Comparison of ENCODE assay signal across 7 cellular contexts in genomic region chr3:33131328-33132018, GRCh38. TPM values are rescaled to one million over a fixed set of nuclear protein-coding genes. Genes with fewer than 3 reads are reported as not detected.
DNase-seq lines count a peak whose midpoint lies in the region; ATAC-seq and TF ChIP-seq lines count a peak whose summit lies in the region.

No MANE protein-coding gene starts in this region.

- H3K27me3 ChIP-seq in hepatocyte: no peaks in the 10 kb centered on the region
- H3K27me3 ChIP-seq in sigmoid colon: no peaks in the 10 kb centered on the region

- POLR2A ChIA-PET in OCI-LY7 (lab: Charles Lee): interaction anchor here (0.8 to 1.1 kb wide), 3 partner anchors 11 to 33 kb away, joined by 3 to 4 read pairs (median 3); no protein-coding TSS in a partner anchor

- H3K36me3 ChIP-seq in OCI-LY7 (ENCODE audit: insufficient read depth, low read length) (peaks cover 50% of the 10 kb centered on the region), hepatocyte (replicated peaks; ENCODE audit: insufficient read depth, low read depth) (no peaks in the 10 kb centered on the region), sigmoid colon (peaks cover 11 to 92% (median 41%) of the 10 kb centered on the region in 4 donors)

- H3K9me2 ChIP-seq in OCI-LY7 (ENCODE audit: insufficient read depth, low read length) (no peaks in the 10 kb centered on the region), hepatocyte (replicated peaks; ENCODE audit: insufficient read depth) (no peaks in the 10 kb centered on the region)

- CTCF ChIA-PET in OCI-LY7 (lab: Charles Lee; ENCODE audit: unreplicated experiment): interaction anchor here (0.6 to 1.3 kb wide), 5 partner anchors 16 to 656 kb away, joined by 3 to 4 read pairs (median 3); no protein-coding TSS in a partner anchor

- TF ChIP-seq EP300 in sigmoid colon (IDR thresholded peaks at IDR 0.05): no peak

- H2AFZ ChIP-seq in OCI-LY7 (ENCODE audit: low read length) (no peak overlapping the region), hepatocyte (no peak overlapping the region)

- H3K27ac ChIP-seq in OCI-LY7 (ENCODE audit: low read depth, low read length, poor library complexity, severe bottlenecking): no peak overlapping the region
- no peak overlapping the region for H3K27ac ChIP-seq in hepatocyte
- no peak overlapping the region for H3K27ac ChIP-seq in sigmoid colon

- no peaks in the 10 kb centered on the region for H3K79me2 ChIP-seq in OCI-LY7 (ENCODE audit: insufficient read depth, low read depth, low read length)
- no peaks in the 10 kb centered on the region for H3K79me2 ChIP-seq in hepatocyte

- WGBS in hepatocyte (ENCODE audit: low lambda C conversion rate, missing lambda C conversion rate): 43% methylated on average over 6 of the region's 6 CpGs
- 31 to 54% methylated on average over 6 of the region's 6 CpGs for WGBS in sigmoid colon, 2 donors

- peak; percentile 68 for TF ChIP-seq CTCF in GM10266 (IDR thresholded peaks at IDR 0.05; ENCODE audit: control insufficient read depth, insufficient read depth, low read depth, missing control alignments)
- peak; percentile 93 for TF ChIP-seq CTCF in OCI-LY7 (conservative IDR thresholded peaks at IDR 0.05; ENCODE audit: low read length)
- peak; percentile 83 for TF ChIP-seq CTCF in hepatocyte (IDR thresholded peaks at IDR 0.05; ENCODE audit: poor library complexity)
- TF ChIP-seq CTCF in sigmoid colon (IDR thresholded peaks at IDR 0.05): peak; percentile 45 to 81 (median 68)

- no peak for TF ChIP-seq POLR2A in sigmoid colon (IDR thresholded peaks at IDR 0.05)

- ATAC-seq in GM21515 (IDR thresholded peaks at IDR 0.05; ENCODE audit: unreplicated experiment): peak; percentile 73

- H3K4me1 ChIP-seq in OCI-LY7 (ENCODE audit: insufficient read depth, low read length, poor library complexity, severe bottlenecking) (no peaks in the 10 kb centered on the region), hepatocyte (ENCODE audit: insufficient read depth) (no peaks in the 10 kb centered on the region), sigmoid colon (no peaks in the 10 kb centered on the region)

- H3K9me3 ChIP-seq in OCI-LY7 (ENCODE audit: low read length) (no peaks in the 10 kb centered on the region), hepatocyte (ENCODE audit: low read depth) (no peaks in the 10 kb centered on the region), sigmoid colon (no peaks in the 10 kb centered on the region)

- no peak overlapping the region for H3K4me2 ChIP-seq in OCI-LY7 (ENCODE audit: low read length)
- no peak overlapping the region for H3K4me2 ChIP-seq in hepatocyte

- BruUV-seq in OCI-LY7 (replicated peaks; lab: Mats Ljungman, UMichigan): no TSS peak

- DNase-seq in GM10266 (ENCODE audit: extremely low spot score) (peak; percentile 71), HT1080 (ENCODE audit: low read depth) (peak; percentile 69), OCI-LY7 (ENCODE audit: low spot score) (peak; percentile 68), anterior cingulate cortex (lab: John Stamatoyannopoulos, UW) (peak in 30 of 58 donors; percentile 9 to 72 (median 34)), hepatocyte (ENCODE audit: low spot score) (peak; percentile 85), sigmoid colon (no peak)

- intact Hi-C loops in OCI-LY7 (cut with micrococcal nuclease; ENCODE audit: unreplicated experiment): loop anchor here (1.0 to 2.0 kb wide), 2 partner anchors 242 to 655 kb away; no protein-coding TSS in a partner anchor
- intact Hi-C loops in sigmoid colon (cut with DNase I): loop anchor here (2.0 kb wide), 1 partner anchor 241 kb away; no protein-coding TSS in a partner anchor

- no peaks in the 10 kb centered on the region for H4K20me1 ChIP-seq in OCI-LY7 (ENCODE audit: insufficient read depth, low read length)
- H4K20me1 ChIP-seq in hepatocyte (ENCODE audit: insufficient read depth, poor library complexity, severe bottlenecking): no peaks in the 10 kb centered on the region

- H3K4me3 ChIP-seq in OCI-LY7 (ENCODE audit: low read depth, low read length, poor library complexity, severe bottlenecking): no peak overlapping the region
- H3K4me3 ChIP-seq in hepatocyte: no peak overlapping the region
- no peak overlapping the region for H3K4me3 ChIP-seq in sigmoid colon

RNA-seq across cellular contexts. Expression of gene CRTAP, which starts 17.7 kb away (rescaled TPM):
- 290 and 376 TPM in 2 replicates for total RNA-seq in HT1080 (2014; rRNA removed; shearing (Covaris generic))
- 352 and 426 TPM in 2 replicates for polyA plus RNA-seq in HT1080 (2015; cell fraction: cytosol; rRNA removed)
- 159 and 169 TPM in 2 replicates for polyA plus RNA-seq in HT1080 (2015; cell fraction: nucleus; rRNA removed)
- 11.8 and 19.2 TPM in 2 replicates for total RNA-seq in OCI-LY7 (2014; rRNA removed; shearing (Covaris generic))
- total RNA-seq in OCI-LY7 (2022) (53.7 and 55.3 TPM in 2 replicates), hepatocyte (178 and 201 TPM in 2 replicates), sigmoid colon (100 to 1,000 TPM; 245 to 509 (median 309) TPM)
- polyA plus RNA-seq in hepatocyte (125 and 127 TPM in 2 replicates), sigmoid colon (100 to 1,000 TPM in 1 of 3 donors, 10 to 100 TPM in 2; 25.7 to 124 (median 72.3) TPM)

RNA-seq across cellular contexts. Expression of gene GLB1, which starts 34.5 kb away (rescaled TPM):
- 46.4 and 56.5 TPM in 2 replicates for total RNA-seq in HT1080 (2014; rRNA removed; shearing (Covaris generic))
- 34.4 and 36.3 TPM in 2 replicates for polyA plus RNA-seq in HT1080 (2015; cell fraction: cytosol; rRNA removed)
- polyA plus RNA-seq in HT1080 (2015; cell fraction: nucleus; rRNA removed): 76.7 and 92.7 TPM in 2 replicates
- total RNA-seq in OCI-LY7 (2014; rRNA removed; shearing (Covaris generic)): 9.7 and 13.2 TPM in 2 replicates
- total RNA-seq in OCI-LY7 (2022) (25.8 and 26.1 TPM in 2 replicates), hepatocyte (174 and 251 TPM in 2 replicates), sigmoid colon (10 to 100 TPM; 36.5 to 55.4 (median 40.0) TPM)
- polyA plus RNA-seq in hepatocyte (163 and 176 TPM in 2 replicates), sigmoid colon (10 to 100 TPM; 28.2 to 32.9 (median 30.5) TPM)

RNA-seq across cellular contexts. Expression of gene TMPPE, which starts 34.5 kb away (rescaled TPM):
- 4.8 and 4.9 TPM in 2 replicates for total RNA-seq in HT1080 (2014; rRNA removed; shearing (Covaris generic))
- polyA plus RNA-seq in HT1080 (2015; cell fraction: cytosol; rRNA removed): 1.9 and 2.7 TPM in 2 replicates
- 5.6 and 5.9 TPM in 2 replicates for polyA plus RNA-seq in HT1080 (2015; cell fraction: nucleus; rRNA removed)
- 1.7 and 2.1 TPM in 2 replicates for total RNA-seq in OCI-LY7 (2014; rRNA removed; shearing (Covaris generic))
- 5.5 and 6.1 TPM in 2 replicates for total RNA-seq in OCI-LY7 (2022)
- 3.3 and 3.7 TPM in 2 replicates for total RNA-seq in hepatocyte
- 1.1 and 1.4 TPM in 2 replicates for polyA plus RNA-seq in hepatocyte
- total RNA-seq in sigmoid colon: 1 to 10 TPM; 4.2 to 5.8 (median 4.8) TPM
- 1 to 10 TPM in 1 of 3 donors, under 1 TPM in 1, not detected in 1; 0.92 to 3.4 TPM for polyA plus RNA-seq in sigmoid colon
